ENCODE assay signal across 20 cellular contexts in genomic region chr19:56116606-56117005, GRCh38. TPM values are rescaled to one million over a fixed set of nuclear protein-coding genes. Genes with fewer than 3 reads are reported as not detected.
A peak's percentile ranks its signal among the peaks of the same experiment; 100 is the strongest.
DNase-seq lines count a peak whose midpoint lies in the region; ATAC-seq and TF ChIP-seq lines count a peak whose summit lies in the region.
"Had no signal": no experiment of that assay in that cellular context is flagged by ENCODE, and none has a peak within 500 bp of the region (broad histone marks: within the 10 kb centered on the region; RNA-seq: fewer than 3 reads in every experiment).

No MANE protein-coding gene starts in this region.

- intact Hi-C loops in Right ventricle myocardium inferior (cut with DNase I) (loop anchor here (5.0 kb wide), 1 partner anchor 34 kb away; no protein-coding TSS in a partner anchor), left ventricle myocardium superior (cut with micrococcal nuclease) (no loop called here)
- intact Hi-C loops in activated CD4-positive, alpha-beta memory T cell treated with anti-CD3 and anti-CD28 coated beads for 36 hours (cut with micrococcal nuclease): no loop called here

- H3K27ac ChIP-seq in RWPE1: no peak overlapping the region
- H3K27ac ChIP-seq: KMS-11, right atrium auricular region had no signal

- H3K36me3 Mint-ChIP-seq in T-helper 17 cell (ENCODE audit: low read depth) (no peaks in the 10 kb centered on the region), memory B cell (no peaks in the 10 kb centered on the region), type B pancreatic cell (no peaks in the 10 kb centered on the region)
- H3K36me3 Mint-ChIP-seq in activated CD4-positive, alpha-beta memory T cell treated with anti-CD3 and anti-CD28 coated beads for 36 hours: peaks cover 3% of the 10 kb centered on the region

- H3K9me3 ChIP-seq in T-helper 17 cell (ENCODE audit: control insufficient read depth, low read length, poor library complexity, severe bottlenecking): no peaks in the 10 kb centered on the region
- H3K9me3 ChIP-seq: right atrium auricular region had no signal

- H3K4me3 Mint-ChIP-seq in T-helper 17 cell: no peak overlapping the region
- H3K4me3 Mint-ChIP-seq in memory B cell: no peak overlapping the region
- no peak overlapping the region for H3K4me3 Mint-ChIP-seq in type B pancreatic cell
- no peak overlapping the region for H3K4me3 Mint-ChIP-seq in activated CD4-positive, alpha-beta memory T cell treated with anti-CD3 and anti-CD28 coated beads for 36 hours
- H3K4me3 Mint-ChIP-seq: activated CD8-positive, alpha-beta memory T cell treated with anti-CD3 and anti-CD28 coated beads, Interleukin-2, amount 10 ng/mL, durations not matched to agents 7 days and 5 days had no signal

- DNase-seq in Right ventricle myocardium inferior (ENCODE audit: missing footprints): peak; percentile 42
- DNase-seq in left ventricle myocardium superior: no peak
- DNase-seq in T-helper 17 cell: no peak
- no peak for DNase-seq in memory B cell (ENCODE audit: low spot score in 2 of 2)
- DNase-seq in type B pancreatic cell (ENCODE audit: extremely low spot score, unreplicated experiment): no peak
- no peak for DNase-seq in activated CD4-positive, alpha-beta memory T cell treated with anti-CD3 and anti-CD28 coated beads for 36 hours
- no peak for DNase-seq in RWPE1 (ENCODE audit: low spot score)
- DNase-seq: activated CD8-positive, alpha-beta memory T cell treated with anti-CD3 and anti-CD28 coated beads, Interleukin-2, amount 10 ng/mL, durations not matched to agents 7 days and 5 days; CD8-positive, alpha-beta memory T cell; MV-4-11; NCI-H2081; NCI-H774; nucleus accumbens; T1000 had no signal

- CTCF ChIA-PET in activated CD4-positive, alpha-beta memory T cell treated with anti-CD3 and anti-CD28 coated beads for 36 hours (lab: Charles Lee): no interaction called here
- CTCF ChIA-PET in RWPE1 (lab: Yijun Ruan, JAX): no interaction called here

- H3K27ac Mint-ChIP-seq in T-helper 17 cell (peak overlapping the region; percentile 43), memory B cell (peak overlapping the region; percentile 43), type B pancreatic cell (peak overlapping the region; percentile 46)
- no peak overlapping the region for H3K27ac Mint-ChIP-seq in activated CD4-positive, alpha-beta memory T cell treated with anti-CD3 and anti-CD28 coated beads for 36 hours
- H3K27ac Mint-ChIP-seq: activated CD8-positive, alpha-beta memory T cell treated with anti-CD3 and anti-CD28 coated beads, Interleukin-2, amount 10 ng/mL, durations not matched to agents 7 days and 5 days had no signal

- POLR2A ChIA-PET in activated CD4-positive, alpha-beta memory T cell treated with anti-CD3 and anti-CD28 coated beads for 36 hours (lab: Charles Lee): no interaction called here
- POLR2A ChIA-PET in RWPE1 (lab: Yijun Ruan, JAX; ENCODE audit: low non-redundant PET): no interaction called here

- TF ChIP-seq CTCF in type B pancreatic cell (conservative IDR thresholded peaks at IDR 0.05): no peak
- TF ChIP-seq CTCF in RWPE1 (conservative IDR thresholded peaks at IDR 0.05; ENCODE audit: low read depth): no peak

- ATAC-seq in Right ventricle myocardium inferior: no peak
- no peak for ATAC-seq in left ventricle myocardium superior
- no peak for ATAC-seq in T-helper 17 cell
- no peak for ATAC-seq in memory B cell (ENCODE audit: low read depth)
- no peak for ATAC-seq in GM21723 (IDR thresholded peaks at IDR 0.05; ENCODE audit: unreplicated experiment)
- ATAC-seq: activated CD8-positive, alpha-beta memory T cell treated with anti-CD3 and anti-CD28 coated beads, Interleukin-2, amount 10 ng/mL, durations not matched to agents 7 days and 5 days had no signal

- H3K9me3 Mint-ChIP-seq in memory B cell (no peaks in the 10 kb centered on the region), type B pancreatic cell (no peaks in the 10 kb centered on the region)
- H3K9me3 Mint-ChIP-seq in activated CD4-positive, alpha-beta memory T cell treated with anti-CD3 and anti-CD28 coated beads for 36 hours: no peaks in the 10 kb centered on the region
- H3K9me3 Mint-ChIP-seq: CD8-positive, alpha-beta memory T cell had no signal

- H3K27me3 Mint-ChIP-seq in T-helper 17 cell (no peaks in the 10 kb centered on the region), memory B cell (no peaks in the 10 kb centered on the region), type B pancreatic cell (no peaks in the 10 kb centered on the region)
- H3K27me3 Mint-ChIP-seq in activated CD4-positive, alpha-beta memory T cell treated with anti-CD3 and anti-CD28 coated beads for 36 hours: no peaks in the 10 kb centered on the region
- H3K27me3 Mint-ChIP-seq: activated CD8-positive, alpha-beta memory T cell treated with anti-CD3 and anti-CD28 coated beads, Interleukin-2, amount 10 ng/mL, durations not matched to agents 7 days and 5 days; CD8-positive, alpha-beta memory T cell had no signal

- peaks cover 42% of the 10 kb centered on the region for H3K4me1 Mint-ChIP-seq in T-helper 17 cell
- peaks cover 58% of the 10 kb centered on the region for H3K4me1 Mint-ChIP-seq in memory B cell
- peaks cover 44% of the 10 kb centered on the region for H3K4me1 Mint-ChIP-seq in type B pancreatic cell (ENCODE audit: unreplicated experiment)
- H3K4me1 Mint-ChIP-seq in activated CD4-positive, alpha-beta memory T cell treated with anti-CD3 and anti-CD28 coated beads for 36 hours (ENCODE audit: low read depth): peaks cover 52% of the 10 kb centered on the region

RNA-seq across cellular contexts. Expression of gene ZNF787, which starts 4.5 kb away (rescaled TPM):
- total RNA-seq in Right ventricle myocardium inferior (35.3 TPM), left ventricle myocardium superior (33.8 TPM), T-helper 17 cell (10 to 100 TPM; 17.2 to 22.2 TPM), type B pancreatic cell (ENCODE audit: low replicate concordance) (30.2 and 34.0 TPM in 2 replicates)
- total RNA-seq in activated CD4-positive, alpha-beta memory T cell treated with anti-CD3 and anti-CD28 coated beads for 36 hours: 10 to 100 TPM; 25.3 to 25.5 TPM

RNA-seq across cellular contexts. Expression of gene ZNF444, which starts 24.5 kb away (rescaled TPM):
- total RNA-seq in Right ventricle myocardium inferior: 29.1 TPM
- total RNA-seq in left ventricle myocardium superior: 23.9 TPM
- total RNA-seq in T-helper 17 cell: 10 to 100 TPM; 12.3 to 16.7 TPM
- 37.4 and 40.7 TPM in 2 replicates for total RNA-seq in type B pancreatic cell (ENCODE audit: low replicate concordance)
- 10 to 100 TPM; 23.1 to 26.1 TPM for total RNA-seq in activated CD4-positive, alpha-beta memory T cell treated with anti-CD3 and anti-CD28 coated beads for 36 hours

RNA-seq across cellular contexts. Expression of gene GALP, which starts 59.2 kb away (rescaled TPM):
- not detected for total RNA-seq in Right ventricle myocardium inferior
- not detected for total RNA-seq in left ventricle myocardium superior
- total RNA-seq in T-helper 17 cell: not detected
- not detected in 2 replicates for total RNA-seq in type B pancreatic cell (ENCODE audit: low replicate concordance)
- not detected for total RNA-seq in activated CD4-positive, alpha-beta memory T cell treated with anti-CD3 and anti-CD28 coated beads for 36 hours
- total RNA-seq: activated CD8-positive, alpha-beta memory T cell treated with anti-CD3 and anti-CD28 coated beads, Interleukin-2, amount 10 ng/mL, durations not matched to agents 7 days and 5 days; CD8-positive, alpha-beta memory T cell; Daoy; dermis microvascular lymphatic vessel endothelial cell; mononuclear cell; right atrium auricular region had no signal
